Comparison of ENCODE assay signal across 8 cellular contexts in genomic region chr2:175304541-175304940, GRCh38.
"Had no signal": no experiment of that assay in that cellular context is flagged by ENCODE, and none has a peak within 500 bp of the region (broad histone marks: within the 10 kb centered on the region; RNA-seq: fewer than 3 reads in every experiment).

No MANE protein-coding gene starts in this region.

- DNase-seq: GDM1, GF-D8 had no signal

- ATAC-seq: GM12878 had no signal

- FAIRE-seq: G401.6, GM12878, GM12891, GM12892, GM18507, GM19239 had no signal

- H3K4me3 ChIP-seq: GM12878 had no signal
